8 cellular contexts compared by ENCODE assay signal in the genomic region with DNA sequence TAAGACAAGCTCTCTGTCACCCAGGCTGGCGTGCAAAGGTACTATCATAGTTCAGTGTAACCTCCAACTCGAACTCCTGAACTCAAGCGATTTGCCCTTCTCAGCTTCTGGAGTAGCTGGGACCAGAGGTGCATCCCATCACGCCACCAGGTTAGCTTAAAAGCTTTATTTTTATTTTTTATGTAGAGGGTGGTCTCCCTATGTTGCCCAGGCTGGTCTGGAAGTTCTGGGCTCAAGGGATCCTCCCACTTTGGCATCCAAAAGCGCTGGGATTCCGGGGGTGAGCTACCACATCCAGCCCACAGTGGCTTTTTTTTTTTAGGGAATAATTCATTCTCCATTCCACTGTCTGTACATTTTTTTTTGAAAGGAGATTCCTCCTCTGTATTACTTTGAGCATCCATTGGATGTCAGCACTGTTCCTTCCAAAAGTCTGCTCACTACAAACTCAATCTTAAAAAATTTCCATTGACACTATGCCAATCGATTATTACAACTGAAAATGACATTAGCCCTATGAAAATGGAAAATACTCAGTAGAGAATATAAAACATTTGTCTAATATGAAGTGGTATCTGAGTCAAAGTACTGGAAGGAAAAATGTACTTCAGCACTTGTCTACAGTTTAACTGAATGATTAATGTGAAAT. TPM values are rescaled to one million over a fixed set of nuclear protein-coding genes. Genes with fewer than 3 reads are reported as not detected.
A peak's percentile ranks its signal among the peaks of the same experiment; 100 is the strongest.
DNase-seq lines count a peak whose midpoint lies in the region; ATAC-seq, FAIRE-seq and TF ChIP-seq lines count a peak whose summit lies in the region.

No MANE protein-coding gene starts in this region.

- H3K27me3 Mint-ChIP-seq in neural crest cell (ENCODE audit: low read depth), result peaks cover 3% of the 10 kb centered on the region

- DNase-seq in AML-193 (lab: John Stamatoyannopoulos, UW) (peak; percentile 11 to 17), GM18507 (ENCODE audit: extremely low spot score, insufficient read length, low read depth) (no peak), SJSA1 (ENCODE audit: low read depth in 1 of 2, low spot score in 2 of 2) (no peak), epithelial cell of esophagus (ENCODE audit: low read depth) (peak; percentile 41), neural crest cell (ENCODE audit: low read depth, low spot score) (no peak)

- ATAC-seq in HG03095 (IDR thresholded peaks at IDR 0.05; ENCODE audit: unreplicated experiment) (no peak), HG03025 (IDR thresholded peaks at IDR 0.05; ENCODE audit: low FRiP score, unreplicated experiment) (no peak), HG03342 (IDR thresholded peaks at IDR 0.05; ENCODE audit: unreplicated experiment) (no peak)

- H3K27me3 ChIP-seq in SJSA1 (replicated peaks), result no peaks in the 10 kb centered on the region

- no peaks in the 10 kb centered on the region for H3K9me3 Mint-ChIP-seq in neural crest cell

- H3K36me3 ChIP-seq in SJSA1, result peaks cover 15% of the 10 kb centered on the region

- H3K4me3 Mint-ChIP-seq in neural crest cell, result peak overlapping the region; percentile 100

- peak; percentile 62 for FAIRE-seq in GM18507 (lab: Jason Lieb, UNC)

- peak overlapping the region; percentile 100 for H3K27ac ChIP-seq in SJSA1

- TF ChIP-seq CTCF in epithelial cell of esophagus (IDR thresholded peaks at IDR 0.05; ENCODE audit: insufficient read depth, low read depth, low read length, missing control alignments) (peak; percentile 57), neural crest cell (conservative IDR thresholded peaks at IDR 0.05) (peak; percentile 57)

- H3K9me3 ChIP-seq in SJSA1 (replicated peaks), result no peaks in the 10 kb centered on the region

- H3K4me1 Mint-ChIP-seq in neural crest cell, result peaks cover 34% of the 10 kb centered on the region

- H3K36me3 Mint-ChIP-seq in neural crest cell (ENCODE audit: low read depth), result no peaks in the 10 kb centered on the region

- peak overlapping the region; percentile 100 for H3K27ac Mint-ChIP-seq in neural crest cell (ENCODE audit: unreplicated experiment)

- H3K4me3 ChIP-seq in SJSA1 (peak overlapping the region; percentile 99), epithelial cell of esophagus (ENCODE audit: low read length) (peak overlapping the region; percentile 94)

- peaks cover 30% of the 10 kb centered on the region for H3K4me1 ChIP-seq in SJSA1 (replicated peaks)

RNA-seq across cellular contexts. Expression of gene LPXN, which starts 1.3 kb away (rescaled TPM):
- total RNA-seq in SJSA1 (2014; rRNA removed; shearing (Covaris generic)), result 4.0 and 4.9 TPM in 2 replicates
- total RNA-seq in neural crest cell, result 2.9 and 3.1 TPM in 2 replicates

RNA-seq across cellular contexts. Expression of gene ZFP91, which starts 1.9 kb away (rescaled TPM):
- total RNA-seq in SJSA1 (2014; rRNA removed; shearing (Covaris generic)), result 68.1 and 83.8 TPM in 2 replicates
- 48.0 and 51.5 TPM in 2 replicates for total RNA-seq in neural crest cell

RNA-seq across cellular contexts. Expression of gene CNTF, which starts 45.5 kb away (rescaled TPM):
- total RNA-seq in SJSA1 (2014; rRNA removed; shearing (Covaris generic)), result 0.16 and 1.9 TPM in 2 replicates
- total RNA-seq in neural crest cell, result 3.7 and 4.4 TPM in 2 replicates

Comparison
In these comparisons a context has a peak if more than half of its experiments do, and no peak if none do; other contexts are left out.
1. DNase-seq: peak in AML-193 (2 of 2) and epithelial cell of esophagus (single experiment); none in GM18507 (single experiment), SJSA1 (0 of 2) and neural crest cell (single experiment).